9 cellular contexts compared by ENCODE assay signal in the genomic region with DNA sequence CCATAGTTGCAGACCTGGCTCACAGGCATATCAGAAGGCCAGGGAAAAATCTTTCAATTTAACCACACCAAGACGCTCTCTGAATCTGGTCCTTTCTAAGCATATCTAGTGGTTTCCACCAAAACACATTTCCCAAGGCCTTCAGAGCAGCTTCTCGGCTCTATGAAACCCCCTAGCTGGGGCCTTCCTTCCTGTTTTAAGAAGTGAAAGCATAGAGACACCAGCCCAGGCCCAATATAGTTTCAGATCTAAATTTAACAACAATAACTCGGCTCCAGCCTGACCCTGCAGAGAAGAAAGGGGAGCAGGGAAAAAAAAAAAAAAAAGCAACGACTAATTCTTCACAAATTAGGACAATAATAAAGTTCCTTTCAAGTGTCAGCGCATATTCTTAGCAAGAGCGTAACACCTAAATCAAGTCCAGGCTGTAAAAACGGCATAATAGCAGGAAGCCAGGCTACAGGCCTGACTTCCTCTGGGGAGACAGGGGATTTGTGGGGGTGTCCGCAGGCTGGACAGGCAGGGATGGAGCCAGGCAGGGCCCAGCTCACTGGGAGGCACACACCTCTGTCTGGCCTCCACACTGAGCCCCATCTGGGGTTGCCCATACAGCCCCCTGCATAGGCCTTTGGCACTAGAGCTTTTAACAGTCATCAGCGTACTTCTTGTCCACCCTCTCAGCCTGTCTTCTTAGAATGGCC.
DNase-seq lines count a peak whose midpoint lies in the region; ATAC-seq and TF ChIP-seq lines count a peak whose summit lies in the region.
"Had no signal": no experiment of that assay in that cellular context is flagged by ENCODE, and none has a peak within 500 bp of the region (broad histone marks: within the 10 kb centered on the region; RNA-seq: fewer than 3 reads in every experiment).

No MANE protein-coding gene starts in this region.

- peak overlapping the region; percentile 49 for H2AK5ac ChIP-seq in neuronal stem cell (ENCODE audit: low read depth, low read length)

- H2BK12ac ChIP-seq in neuronal stem cell (ENCODE audit: low read length): no peak overlapping the region

- no peaks in the 10 kb centered on the region for H3K27me3 ChIP-seq in neuronal stem cell (ENCODE audit: control insufficient read depth in 3 of 3, insufficient read depth in 3 of 3, low read depth in 1 of 3, low read length in 3 of 3)

- no peak overlapping the region for H3K27ac Mint-ChIP-seq in osteocyte (ENCODE audit: unreplicated experiment)

- H4K8ac ChIP-seq in neuronal stem cell (ENCODE audit: low read depth, low read length): no peak overlapping the region

- no peak overlapping the region for H3K9ac ChIP-seq in neuronal stem cell (ENCODE audit: low read depth, low read length, poor library complexity)

- DNase-seq in OCI-M1 (lab: John Stamatoyannopoulos, UW): peak; percentile 11
- DNase-seq in neuronal stem cell (ENCODE audit: low spot score): no peak
- no peak for DNase-seq in midbrain (lab: John Stamatoyannopoulos, UW)
- DNase-seq in DMS53 (lab: John Stamatoyannopoulos, UW): no peak
- no peak for DNase-seq in NCI-H446 treated with DMSO at 0.1 percent for 48 hours (lab: John Stamatoyannopoulos, UW)
- no peak for DNase-seq in osteocyte (ENCODE audit: extremely low spot score, unreplicated experiment)

- TF ChIP-seq CTCF in osteocyte (IDR thresholded peaks at IDR 0.05): no peak

- H3K27me3 Mint-ChIP-seq in osteocyte (ENCODE audit: unreplicated experiment): no peaks in the 10 kb centered on the region

- no peak overlapping the region for H2BK120ac ChIP-seq in neuronal stem cell (ENCODE audit: low read depth, low read length)

- no peak overlapping the region for H3K27ac ChIP-seq in neuronal stem cell (replicated peaks; ENCODE audit: low read length)
- H3K27ac ChIP-seq: thoracic aorta had no signal

- peaks cover 8% of the 10 kb centered on the region for H3K9me3 Mint-ChIP-seq in osteocyte (ENCODE audit: unreplicated experiment)

- ATAC-seq in GM18868 (IDR thresholded peaks at IDR 0.05; ENCODE audit: unreplicated experiment) (peak; percentile 93), HG02678 (IDR thresholded peaks at IDR 0.05; ENCODE audit: unreplicated experiment) (peak; percentile 81)

- peak overlapping the region; percentile 5 for H3K18ac ChIP-seq in neuronal stem cell (ENCODE audit: low read length)

- no peaks in the 10 kb centered on the region for H3K9me3 ChIP-seq in neuronal stem cell (replicated peaks in 1 of 2; ENCODE audit: control insufficient read depth in 2 of 2, insufficient read depth in 1 of 2, low read depth in 1 of 2, low read length in 2 of 2)
- H3K9me3 ChIP-seq: thoracic aorta had no signal

- H3K4me3 Mint-ChIP-seq in osteocyte (ENCODE audit: unreplicated experiment): no peak overlapping the region

- no peak overlapping the region for H2BK5ac ChIP-seq in neuronal stem cell (ENCODE audit: low read length)

- no peaks in the 10 kb centered on the region for H3K79me1 ChIP-seq in neuronal stem cell (ENCODE audit: low read depth, low read length)

- H3K36me3 ChIP-seq in neuronal stem cell (replicated peaks in 1 of 2; ENCODE audit: control insufficient read depth in 2 of 2, insufficient read depth in 2 of 2, low read length in 2 of 2): no peaks in the 10 kb centered on the region
- H3K36me3 ChIP-seq: thoracic aorta had no signal

- no peak overlapping the region for H2BK15ac ChIP-seq in neuronal stem cell (ENCODE audit: low read length)

- no CpG with 5 or more reads among the region's 9 CpGs for WGBS in neuronal stem cell (ENCODE audit: extremely low coverage in 2 of 2, insufficient read length in 2 of 2, insufficient replicate concordance in 1 of 2), 2 donors

- H3K23ac ChIP-seq in neuronal stem cell (ENCODE audit: low read depth, low read length, poor library complexity): no peak overlapping the region

- H3K4me2 ChIP-seq in neuronal stem cell (ENCODE audit: insufficient read depth, low read length, poor library complexity, severe bottlenecking): no peak overlapping the region

- no peak overlapping the region for H3K14ac ChIP-seq in neuronal stem cell (ENCODE audit: low read length)

- H3K4ac ChIP-seq in neuronal stem cell (ENCODE audit: low read length): no peak overlapping the region

- no peaks in the 10 kb centered on the region for H3K4me1 Mint-ChIP-seq in osteocyte (ENCODE audit: unreplicated experiment)

- H4K91ac ChIP-seq in neuronal stem cell (ENCODE audit: low read depth, low read length, poor library complexity): no peak overlapping the region

- H2AFZ ChIP-seq in neuronal stem cell (ENCODE audit: low read length): no peak overlapping the region

- no peak overlapping the region for H3K4me3 ChIP-seq in neuronal stem cell (ENCODE audit: low read length in 2 of 2)
- H3K4me3 ChIP-seq: thoracic aorta had no signal

- peaks cover 0 to 15% of the 10 kb centered on the region in 2 donors for H3K4me1 ChIP-seq in neuronal stem cell (ENCODE audit: control insufficient read depth in 2 of 2, insufficient read depth in 1 of 2, low read depth in 1 of 2, low read length in 2 of 2)

- H3K36me3 Mint-ChIP-seq in osteocyte (ENCODE audit: unreplicated experiment): no peaks in the 10 kb centered on the region
